ENCODE assay signal across 9 cellular contexts in the genomic region with DNA sequence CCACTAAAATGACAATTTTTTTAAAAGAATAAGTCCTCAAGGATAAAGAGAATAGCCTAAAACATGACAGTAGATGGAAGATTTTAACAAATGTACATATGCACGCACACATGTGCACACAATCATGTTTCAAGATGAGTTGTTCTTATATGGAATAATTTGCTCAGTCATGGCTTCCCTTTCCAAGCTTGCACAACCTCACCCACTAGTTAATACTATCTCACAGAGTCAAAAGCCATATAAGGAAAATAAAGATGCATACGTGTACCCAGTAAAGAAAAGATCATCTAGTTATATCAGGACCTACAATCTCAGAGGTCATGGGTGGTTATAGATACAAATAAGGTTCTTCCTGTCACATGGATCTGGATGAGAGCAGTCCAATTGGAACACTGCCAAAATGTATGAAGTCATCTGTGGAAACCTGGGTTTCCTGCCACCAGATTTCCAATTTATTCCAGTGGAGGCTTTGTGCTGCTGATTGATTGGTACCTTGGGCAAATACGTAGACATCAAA. TPM values are rescaled to one million over a fixed set of nuclear protein-coding genes. Genes with fewer than 3 reads are reported as not detected.
A peak's percentile ranks its signal among the peaks of the same experiment; 100 is the strongest.
DNase-seq lines count a peak whose midpoint lies in the region; ATAC-seq and TF ChIP-seq lines count a peak whose summit lies in the region.
"Had no signal": no experiment of that assay in that cellular context is flagged by ENCODE, and none has a peak within 500 bp of the region (broad histone marks: within the 10 kb centered on the region; RNA-seq: fewer than 3 reads in every experiment).

No MANE protein-coding gene starts in this region.

- intact Hi-C loops in prostate gland (cut with DNase I) (no loop called here), esophagus muscularis mucosa (cut with DNase I) (no loop called here)

- 75% methylated on average over 3 of the region's 3 CpGs for WGBS in prostate gland
- WGBS in esophagus muscularis mucosa = 84% methylated on average over 3 of the region's 3 CpGs

- H3K27me3 ChIP-seq in prostate gland (replicated peaks; ENCODE audit: insufficient read depth) (no peaks in the 10 kb centered on the region), esophagus muscularis mucosa (no peaks in the 10 kb centered on the region)

- H3K27ac ChIP-seq in prostate gland (no peak overlapping the region), esophagus muscularis mucosa (replicated peaks in 1 of 4) (no peak overlapping the region)

- no peak overlapping the region for H3K4me3 Mint-ChIP-seq in stimulated activated naive CD8-positive, alpha-beta T cell treated with anti-CD3 and anti-CD28 coated beads, Interleukin-15, amount 100 ng/mL, for 72 hours

- H3K9me3 ChIP-seq in prostate gland (no peaks in the 10 kb centered on the region), esophagus muscularis mucosa (no peaks in the 10 kb centered on the region)

- H3K4me1 Mint-ChIP-seq in stimulated activated naive CD8-positive, alpha-beta T cell treated with anti-CD3 and anti-CD28 coated beads, Interleukin-15, amount 100 ng/mL, for 72 hours = no peaks in the 10 kb centered on the region

- H3K9me3 Mint-ChIP-seq in stimulated activated naive CD8-positive, alpha-beta T cell treated with anti-CD3 and anti-CD28 coated beads, Interleukin-15, amount 100 ng/mL, for 72 hours = no peaks in the 10 kb centered on the region

- H3K4me1 ChIP-seq in prostate gland (replicated peaks) = peaks cover 2% of the 10 kb centered on the region
- H3K4me1 ChIP-seq in esophagus muscularis mucosa = peaks cover 10 to 19% (median 12%) of the 10 kb centered on the region in 4 donors

- no peaks in the 10 kb centered on the region for H3K36me3 ChIP-seq in prostate gland
- no peaks in the 10 kb centered on the region for H3K36me3 ChIP-seq in esophagus muscularis mucosa

- no peak overlapping the region for H3K4me3 ChIP-seq in NB4 (ENCODE audit: low read depth, low read length)
- no peak overlapping the region for H3K4me3 ChIP-seq in prostate gland
- no peak overlapping the region for H3K4me3 ChIP-seq in esophagus muscularis mucosa
- H3K4me3 ChIP-seq: smooth muscle cell had no signal

- peak; percentile 58 for DNase-seq in COLO829 (ENCODE audit: low spot score)
- peak; percentile 3 for DNase-seq in NB4 (ENCODE audit: low read depth)
- DNase-seq in RPMI7951 (ENCODE audit: low read depth) = peak; percentile 79
- DNase-seq in foreskin melanocyte = peak; percentile 42
- no peak for DNase-seq in prostate gland (ENCODE audit: low spot score)
- no peak for DNase-seq in stimulated activated naive CD8-positive, alpha-beta T cell treated with anti-CD3 and anti-CD28 coated beads, Interleukin-15, amount 100 ng/mL, for 72 hours
- DNase-seq in esophagus muscularis mucosa (ENCODE audit: extremely low spot score) = no peak

- ATAC-seq in stimulated activated naive CD8-positive, alpha-beta T cell treated with anti-CD3 and anti-CD28 coated beads, Interleukin-15, amount 100 ng/mL, for 72 hours = no peak
- ATAC-seq in HG02870 (IDR thresholded peaks at IDR 0.05; ENCODE audit: unreplicated experiment) = no peak

- no peak overlapping the region for H3K27ac Mint-ChIP-seq in stimulated activated naive CD8-positive, alpha-beta T cell treated with anti-CD3 and anti-CD28 coated beads, Interleukin-15, amount 100 ng/mL, for 72 hours

- no peak for TF ChIP-seq POLR2A in NB4 (IDR thresholded peaks at IDR 0.05; ENCODE audit: extremely low read depth, insufficient read length)
- TF ChIP-seq POLR2A in prostate gland (IDR thresholded peaks at IDR 0.05) = no peak
- TF ChIP-seq POLR2A in esophagus muscularis mucosa (IDR thresholded peaks at IDR 0.05; ENCODE audit: low read depth) = no peak

- H3K27me3 Mint-ChIP-seq in stimulated activated naive CD8-positive, alpha-beta T cell treated with anti-CD3 and anti-CD28 coated beads, Interleukin-15, amount 100 ng/mL, for 72 hours = no peaks in the 10 kb centered on the region

- no peak for TF ChIP-seq CTCF in NB4 (IDR thresholded peaks at IDR 0.05; ENCODE audit: low read depth, low read length)
- no peak for TF ChIP-seq CTCF in prostate gland (IDR thresholded peaks at IDR 0.05)
- no peak for TF ChIP-seq CTCF in esophagus muscularis mucosa (IDR thresholded peaks at IDR 0.05)

- no peak for TF ChIP-seq EP300 in esophagus muscularis mucosa (IDR thresholded peaks at IDR 0.05)

RNA-seq across cellular contexts. Expression of a gene that starts 56.1 kb away (rescaled TPM):
- total RNA-seq in RPMI7951 (2014; rRNA removed; shearing (Covaris generic)) = 8.0 and 9.9 TPM in 2 replicates
- 100 to 1,000 TPM in 1 of 2 donors, 10 to 100 TPM in 1; 27.2 to 107 TPM for total RNA-seq in prostate gland
- 10 to 100 TPM; 22.4 to 27.2 (median 26.0) TPM for total RNA-seq in esophagus muscularis mucosa

Comparison
In these comparisons a context has a peak if more than half of its experiments do, and no peak if none do; other contexts are left out.
1. DNase-seq: peak in COLO829 (single experiment), NB4 (single experiment), RPMI7951 (single experiment) and foreskin melanocyte (single experiment); none in prostate gland (single experiment), stimulated activated naive CD8-positive, alpha-beta T cell treated with anti-CD3 and anti-CD28 coated beads, Interleukin-15, amount 100 ng/mL, for 72 hours (0 of 2) and esophagus muscularis mucosa (single experiment).